25 cellular contexts compared by ENCODE assay signal in the genomic region with DNA sequence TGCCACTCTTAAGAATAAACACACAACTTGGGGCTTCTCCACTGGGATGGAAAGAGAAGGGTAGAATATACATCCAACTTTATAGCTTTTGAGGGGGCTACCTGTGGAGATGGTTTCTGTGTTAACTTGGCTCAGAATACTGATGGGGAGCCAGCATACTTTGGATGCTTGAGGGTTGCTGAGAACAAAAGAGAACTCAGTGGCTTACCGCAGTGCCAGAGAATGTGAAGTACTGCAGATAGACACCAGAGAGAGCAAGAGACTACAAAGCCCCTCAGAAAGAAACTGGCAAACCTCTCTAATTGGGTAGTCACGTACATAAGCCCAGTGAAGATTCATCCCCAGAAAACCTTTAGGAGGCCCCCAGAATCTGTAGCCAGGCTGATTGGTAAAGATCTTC.
DNase-seq lines count a peak whose midpoint lies in the region; ATAC-seq and TF ChIP-seq lines count a peak whose summit lies in the region.
"Had no signal": no experiment of that assay in that cellular context is flagged by ENCODE, and none has a peak within 500 bp of the region (broad histone marks: within the 10 kb centered on the region; RNA-seq: fewer than 3 reads in every experiment).

No MANE protein-coding gene starts in this region.

- intact Hi-C loops in spleen (cut with DNase I; ENCODE audit: low total_unique reads), result no loop called here

- TF ChIP-seq EP300 in Ishikawa (IDR thresholded peaks at IDR 0.05; ENCODE audit: borderline replicate concordance), result no peak

- peaks cover 3% of the 10 kb centered on the region for H3K27me3 Mint-ChIP-seq in type B pancreatic cell
- H3K27me3 Mint-ChIP-seq: activated CD8-positive, alpha-beta memory T cell treated with anti-CD3 and anti-CD28 coated beads, Interleukin-2, amount 10 ng/mL, durations not matched to agents 7 days and 5 days; brain had no signal

- no peak for TF ChIP-seq POLR2A in spleen (IDR thresholded peaks at IDR 0.05)

- H3K4me3 Mint-ChIP-seq in type B pancreatic cell, result no peak overlapping the region
- H3K4me3 Mint-ChIP-seq: activated CD8-positive, alpha-beta memory T cell treated with anti-CD3 and anti-CD28 coated beads, Interleukin-2, amount 10 ng/mL, durations not matched to agents 7 days and 5 days; activated naive CD8-positive, alpha-beta T cell treated with anti-CD3 and anti-CD28 coated beads, Interleukin-2, amount 50 U/mL, for 24 hours; brain had no signal

- H3K27me3 ChIP-seq in spleen (replicated peaks in 1 of 7), result no peaks in the 10 kb centered on the region
- H3K27me3 ChIP-seq: dorsolateral prefrontal cortex, tibial nerve had no signal

- H3K27ac ChIP-seq in spleen, result no peak overlapping the region
- H3K27ac ChIP-seq: dorsolateral prefrontal cortex, KMS-11, tibial nerve had no signal

- 56 to 73% (median 64%) methylated on average over 2 of the region's 2 CpGs for WGBS in spleen, 5 donors

- no peaks in the 10 kb centered on the region for H3K9me3 Mint-ChIP-seq in type B pancreatic cell

- H3K4me1 Mint-ChIP-seq in type B pancreatic cell (ENCODE audit: unreplicated experiment), result no peaks in the 10 kb centered on the region
- H3K4me1 Mint-ChIP-seq: activated CD8-positive, alpha-beta memory T cell treated with anti-CD3 and anti-CD28 coated beads, Interleukin-2, amount 10 ng/mL, durations not matched to agents 7 days and 5 days; activated naive CD8-positive, alpha-beta T cell treated with anti-CD3 and anti-CD28 coated beads, Interleukin-2, amount 50 U/mL, for 24 hours had no signal

- no peak overlapping the region for H3K27ac Mint-ChIP-seq in type B pancreatic cell
- H3K27ac Mint-ChIP-seq: activated CD8-positive, alpha-beta memory T cell treated with anti-CD3 and anti-CD28 coated beads, Interleukin-2, amount 10 ng/mL, durations not matched to agents 7 days and 5 days; activated naive CD8-positive, alpha-beta T cell treated with anti-CD3 and anti-CD28 coated beads, Interleukin-2, amount 50 U/mL, for 24 hours had no signal

- H3K36me3 Mint-ChIP-seq in type B pancreatic cell, result no peaks in the 10 kb centered on the region
- H3K36me3 Mint-ChIP-seq: activated CD8-positive, alpha-beta memory T cell treated with anti-CD3 and anti-CD28 coated beads, Interleukin-2, amount 10 ng/mL, durations not matched to agents 7 days and 5 days; brain had no signal

- H3K4me1 ChIP-seq in spleen, result no peaks in the 10 kb centered on the region
- H3K4me1 ChIP-seq: tibial nerve had no signal

- no peak overlapping the region for H3K4me3 ChIP-seq in spleen
- H3K4me3 ChIP-seq: dorsolateral prefrontal cortex, tibial nerve had no signal

- DNase-seq in ecto neural progenitor cell (ENCODE audit: low spot score), result peak; percentile 61
- peak; percentile 82 for DNase-seq in islet precursor cell
- no peak for DNase-seq in type B pancreatic cell (ENCODE audit: extremely low spot score, unreplicated experiment)
- DNase-seq in NCI-H2227 treated with DMSO at 0.1 percent for 48 hours (lab: John Stamatoyannopoulos, UW), result no peak
- DNase-seq in spleen, result no peak
- DNase-seq: activated CD8-positive, alpha-beta memory T cell treated with anti-CD3 and anti-CD28 coated beads, Interleukin-2, amount 10 ng/mL, durations not matched to agents 7 days and 5 days; activated naive CD8-positive, alpha-beta T cell treated with anti-CD3 and anti-CD28 coated beads, Interleukin-2, amount 50 U/mL, for 24 hours; activated T-cell treated with anti-CD3 and anti-CD28 coated beads, Interleukin-2, amount 50 U/mL, for 48 hours; cerebellar nuclear complex; DMS153; dorsolateral prefrontal cortex; hypothalamus; MV-4-11; NCI-H146; NCI-H2107; NCI-H446 treated with DMSO at 0.1 percent for 48 hours; nucleus accumbens; OCI-M1; T-helper 9 cell had no signal

- TF ChIP-seq CTCF in type B pancreatic cell (conservative IDR thresholded peaks at IDR 0.05) (peak; percentile 55), spleen (IDR thresholded peaks at IDR 0.05 in 8 of 11, conservative IDR thresholded peaks at IDR 0.05 in 3 of 11) (no peak)

- ATAC-seq in GM18502 (IDR thresholded peaks at IDR 0.05; ENCODE audit: poor library complexity, unreplicated experiment), result no peak
- ATAC-seq: activated CD8-positive, alpha-beta memory T cell treated with anti-CD3 and anti-CD28 coated beads, Interleukin-2, amount 10 ng/mL, durations not matched to agents 7 days and 5 days; activated naive CD8-positive, alpha-beta T cell treated with anti-CD3 and anti-CD28 coated beads, Interleukin-2, amount 50 U/mL, for 24 hours; HCT116 had no signal

- peaks cover 0 to 16% (median 3%) of the 10 kb centered on the region in 8 donors for H3K9me3 ChIP-seq in spleen
- H3K9me3 ChIP-seq: tibial nerve had no signal

- H3K36me3 ChIP-seq in spleen, result no peaks in the 10 kb centered on the region
- H3K36me3 ChIP-seq: tibial nerve had no signal

- peak; percentile 46 for TF ChIP-seq RAD21 in Ishikawa (IDR thresholded peaks at IDR 0.05; ENCODE audit: low read depth)

TF ChIP-seq in Ishikawa, 13 proteins besides CTCF, POLR2A, EP300 and RAD21:
- TF ChIP-seq CEBPB (IDR thresholded peaks at IDR 0.05), result no peak
- no peak for TF ChIP-seq ZBTB7A (IDR thresholded peaks at IDR 0.05; ENCODE audit: low read depth)
- TF ChIP-seq TEAD4 (IDR thresholded peaks at IDR 0.05), result no peak
- TF ChIP-seq YY1 (IDR thresholded peaks at IDR 0.05; ENCODE audit: low read depth), result no peak
- TF ChIP-seq TCF12 (IDR thresholded peaks at IDR 0.05; ENCODE audit: low read depth), result no peak
- no peak for TF ChIP-seq FOXM1 (IDR thresholded peaks at IDR 0.05; ENCODE audit: borderline replicate concordance, low read depth)
- no peak for TF ChIP-seq EGR1 (IDR thresholded peaks at IDR 0.05)
- no peak for TF ChIP-seq CREB1 (IDR thresholded peaks at IDR 0.05; ENCODE audit: low read depth)
- TF ChIP-seq, protein P1, sequence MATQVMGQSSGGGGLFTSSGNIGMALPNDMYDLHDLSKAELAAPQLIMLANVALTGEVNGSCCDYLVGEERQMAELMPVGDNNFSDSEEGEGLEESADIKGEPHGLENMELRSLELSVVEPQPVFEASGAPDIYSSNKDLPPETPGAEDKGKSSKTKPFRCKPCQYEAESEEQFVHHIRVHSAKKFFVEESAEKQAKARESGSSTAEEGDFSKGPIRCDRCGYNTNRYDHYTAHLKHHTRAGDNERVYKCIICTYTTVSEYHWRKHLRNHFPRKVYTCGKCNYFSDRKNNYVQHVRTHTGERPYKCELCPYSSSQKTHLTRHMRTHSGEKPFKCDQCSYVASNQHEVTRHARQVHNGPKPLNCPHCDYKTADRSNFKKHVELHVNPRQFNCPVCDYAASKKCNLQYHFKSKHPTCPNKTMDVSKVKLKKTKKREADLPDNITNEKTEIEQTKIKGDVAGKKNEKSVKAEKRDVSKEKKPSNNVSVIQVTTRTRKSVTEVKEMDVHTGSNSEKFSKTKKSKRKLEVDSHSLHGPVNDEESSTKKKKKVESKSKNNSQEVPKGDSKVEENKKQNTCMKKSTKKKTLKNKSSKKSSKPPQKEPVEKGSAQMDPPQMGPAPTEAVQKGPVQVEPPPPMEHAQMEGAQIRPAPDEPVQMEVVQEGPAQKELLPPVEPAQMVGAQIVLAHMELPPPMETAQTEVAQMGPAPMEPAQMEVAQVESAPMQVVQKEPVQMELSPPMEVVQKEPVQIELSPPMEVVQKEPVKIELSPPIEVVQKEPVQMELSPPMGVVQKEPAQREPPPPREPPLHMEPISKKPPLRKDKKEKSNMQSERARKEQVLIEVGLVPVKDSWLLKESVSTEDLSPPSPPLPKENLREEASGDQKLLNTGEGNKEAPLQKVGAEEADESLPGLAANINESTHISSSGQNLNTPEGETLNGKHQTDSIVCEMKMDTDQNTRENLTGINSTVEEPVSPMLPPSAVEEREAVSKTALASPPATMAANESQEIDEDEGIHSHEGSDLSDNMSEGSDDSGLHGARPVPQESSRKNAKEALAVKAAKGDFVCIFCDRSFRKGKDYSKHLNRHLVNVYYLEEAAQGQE (IDR thresholded peaks at IDR 0.05; ENCODE audit: low read depth), result no peak
- TF ChIP-seq TAF1 (IDR thresholded peaks at IDR 0.05; ENCODE audit: low read depth), result no peak
- TF ChIP-seq NFIC (IDR thresholded peaks at IDR 0.05), result no peak
- TF ChIP-seq, protein P2, sequence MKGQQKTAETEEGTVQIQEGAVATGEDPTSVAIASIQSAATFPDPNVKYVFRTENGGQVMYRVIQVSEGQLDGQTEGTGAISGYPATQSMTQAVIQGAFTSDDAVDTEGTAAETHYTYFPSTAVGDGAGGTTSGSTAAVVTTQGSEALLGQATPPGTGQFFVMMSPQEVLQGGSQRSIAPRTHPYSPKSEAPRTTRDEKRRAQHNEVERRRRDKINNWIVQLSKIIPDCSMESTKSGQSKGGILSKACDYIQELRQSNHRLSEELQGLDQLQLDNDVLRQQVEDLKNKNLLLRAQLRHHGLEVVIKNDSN (IDR thresholded peaks at IDR 0.05), result no peak
- no peak for TF ChIP-seq MAX (IDR thresholded peaks at IDR 0.05)
TF ChIP-seq in Ishikawa: peak in this region for 0.

Comparison
In these comparisons a context has a peak if more than half of its experiments do, and no peak if none do; other contexts are left out.
1. DNase-seq: peak in ecto neural progenitor cell (single experiment) and islet precursor cell (single experiment); none in type B pancreatic cell (single experiment), NCI-H2227 treated with DMSO at 0.1 percent for 48 hours (single experiment) and spleen (single experiment).